15 cellular contexts compared by ENCODE assay signal in the genomic region with DNA sequence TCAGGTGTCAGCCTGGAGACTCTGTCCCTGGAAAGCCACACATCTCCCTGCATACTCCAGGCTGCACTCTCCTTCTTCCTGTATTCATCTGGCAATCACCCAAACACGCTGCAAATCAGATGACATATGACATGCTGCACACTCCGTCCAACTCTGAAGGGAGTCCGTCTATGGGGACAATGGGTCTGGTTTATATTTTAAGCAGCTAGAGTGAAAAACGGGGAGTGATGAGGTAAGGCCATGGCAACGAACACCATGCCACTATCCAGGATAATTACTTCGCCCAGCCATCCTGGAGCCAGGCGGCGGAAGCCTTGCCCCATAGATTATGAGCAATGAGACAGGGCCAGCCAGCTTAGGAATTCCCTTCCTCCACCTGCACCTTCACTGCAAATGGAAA.
DNase-seq lines count a peak whose midpoint lies in the region; ATAC-seq and TF ChIP-seq lines count a peak whose summit lies in the region.
"Had no signal": no experiment of that assay in that cellular context is flagged by ENCODE, and none has a peak within 500 bp of the region (broad histone marks: within the 10 kb centered on the region; RNA-seq: fewer than 3 reads in every experiment).

No MANE protein-coding gene starts in this region.

- H3K9me3 ChIP-seq in breast epithelium: no peaks in the 10 kb centered on the region
- H3K9me3 ChIP-seq: right lobe of liver had no signal

- H3K4me1 ChIP-seq in breast epithelium: no peaks in the 10 kb centered on the region
- H3K4me1 ChIP-seq: right lobe of liver had no signal

- intact Hi-C loops in breast epithelium (cut with DNase I; ENCODE audit: low total_unique reads): no loop called here

- H3K27me3 Mint-ChIP-seq in T-helper 1 cell treated with Interleukin-12 subunit alpha and Interleukin-12 subunit beta and Interleukin-4 antibody, amounts not matched to agents 30 μg/mL and 1 μg/mL, for 36 hours (ENCODE audit: low read depth): no peaks in the 10 kb centered on the region
- peaks cover 7% of the 10 kb centered on the region for H3K27me3 Mint-ChIP-seq in brain
- H3K27me3 Mint-ChIP-seq in natural killer cell treated with Interleukin-12 subunit alpha and Interleukin-12 subunit beta and Interleukin-15 and Interleukin-18, amount 100 ng/mL, for 72 hours: no peaks in the 10 kb centered on the region

- no peaks in the 10 kb centered on the region for H3K27me3 ChIP-seq in breast epithelium
- H3K27me3 ChIP-seq: right lobe of liver had no signal

- H3K9me3 Mint-ChIP-seq in T-helper 1 cell treated with Interleukin-12 subunit alpha and Interleukin-12 subunit beta and Interleukin-4 antibody, amounts not matched to agents 30 μg/mL and 1 μg/mL, for 36 hours: peaks cover 6% of the 10 kb centered on the region
- H3K9me3 Mint-ChIP-seq in brain: peaks cover 0 to 3% (median 0%) of the 10 kb centered on the region in 5 experiments
- no peaks in the 10 kb centered on the region for H3K9me3 Mint-ChIP-seq in natural killer cell treated with Interleukin-12 subunit alpha and Interleukin-12 subunit beta and Interleukin-15 and Interleukin-18, amount 100 ng/mL, for 72 hours

- ATAC-seq in natural killer cell treated with Interleukin-12 subunit alpha and Interleukin-12 subunit beta and Interleukin-15 and Interleukin-18, amount 100 ng/mL, for 72 hours: no peak
- no peak for ATAC-seq in GM18858 (IDR thresholded peaks at IDR 0.05; ENCODE audit: unreplicated experiment)
- ATAC-seq: stimulated activated naive B cell treated with anti-CD40 and anti-IgM and Interleukin-4, amounts not matched to agents 10 μg/mL and 1 μg/mL and 100 μg/mL, for 72 hours had no signal

- TF ChIP-seq POLR2A in breast epithelium (IDR thresholded peaks at IDR 0.05): no peak

- DNase-seq in T-helper 1 cell: no peak
- peak; percentile 19 for DNase-seq in NCI-H2171 (lab: John Stamatoyannopoulos, UW)
- no peak for DNase-seq in natural killer cell treated with Interleukin-12 subunit alpha and Interleukin-12 subunit beta and Interleukin-15 and Interleukin-18, amount 100 ng/mL, for 72 hours (ENCODE audit: low spot score)
- DNase-seq in stimulated activated CD4-positive, alpha-beta T cell treated with anti-CD3 and anti-CD28 coated beads, Interleukin-12 subunit alpha, Interleukin-12 subunit beta, amount 100 ng/mL, for 4 hours: no peak
- no peak for DNase-seq in breast epithelium (ENCODE audit: low spot score in 2 of 2)
- DNase-seq: activated gamma-delta T cell; kidney; NCI-H1436; right lobe of liver; stimulated activated CD4-positive, alpha-beta T cell treated with anti-CD3 and anti-CD28 coated beads, Interleukin-4, amount 100 ng/mL, for 4 hours; stimulated activated naive B cell treated with anti-CD40 and anti-IgM and Interleukin-4, amounts not matched to agents 10 μg/mL and 1 μg/mL and 100 μg/mL, for 72 hours; SW 1271 had no signal

- TF ChIP-seq CTCF in brain (conservative IDR thresholded peaks at IDR 0.05): no peak
- TF ChIP-seq CTCF in breast epithelium (IDR thresholded peaks at IDR 0.05): no peak

- H3K36me3 ChIP-seq in breast epithelium: no peaks in the 10 kb centered on the region
- H3K36me3 ChIP-seq: right lobe of liver had no signal

- no peak overlapping the region for H3K27ac ChIP-seq in breast epithelium
- H3K27ac ChIP-seq: right lobe of liver had no signal

- peak overlapping the region; percentile 3 for H3K27ac Mint-ChIP-seq in T-helper 1 cell treated with Interleukin-12 subunit alpha and Interleukin-12 subunit beta and Interleukin-4 antibody, amounts not matched to agents 30 μg/mL and 1 μg/mL, for 36 hours
- peak overlapping the region; percentile 3 to 91 (median 36) for H3K27ac Mint-ChIP-seq in brain
- H3K27ac Mint-ChIP-seq in natural killer cell treated with Interleukin-12 subunit alpha and Interleukin-12 subunit beta and Interleukin-15 and Interleukin-18, amount 100 ng/mL, for 72 hours: peak overlapping the region; percentile 80 to 85
- H3K27ac Mint-ChIP-seq: stimulated activated naive B cell treated with anti-CD40 and anti-IgM and Interleukin-4, amounts not matched to agents 10 μg/mL and 1 μg/mL and 100 μg/mL, for 72 hours had no signal

- H3K4me1 Mint-ChIP-seq in T-helper 1 cell treated with Interleukin-12 subunit alpha and Interleukin-12 subunit beta and Interleukin-4 antibody, amounts not matched to agents 30 μg/mL and 1 μg/mL, for 36 hours (ENCODE audit: low read depth): peaks cover 87% of the 10 kb centered on the region
- peaks cover 74% of the 10 kb centered on the region for H3K4me1 Mint-ChIP-seq in brain
- peaks cover 77 to 78% of the 10 kb centered on the region in 2 donors for H3K4me1 Mint-ChIP-seq in natural killer cell treated with Interleukin-12 subunit alpha and Interleukin-12 subunit beta and Interleukin-15 and Interleukin-18, amount 100 ng/mL, for 72 hours (ENCODE audit: low read depth in 2 of 2)

- H3K36me3 Mint-ChIP-seq in T-helper 1 cell treated with Interleukin-12 subunit alpha and Interleukin-12 subunit beta and Interleukin-4 antibody, amounts not matched to agents 30 μg/mL and 1 μg/mL, for 36 hours (ENCODE audit: low read depth): peaks cover 14% of the 10 kb centered on the region
- H3K36me3 Mint-ChIP-seq in brain: no peaks in the 10 kb centered on the region
- H3K36me3 Mint-ChIP-seq in natural killer cell treated with Interleukin-12 subunit alpha and Interleukin-12 subunit beta and Interleukin-15 and Interleukin-18, amount 100 ng/mL, for 72 hours: peaks cover 4% of the 10 kb centered on the region
- H3K36me3 Mint-ChIP-seq: stimulated activated naive B cell treated with anti-CD40 and anti-IgM and Interleukin-4, amounts not matched to agents 10 μg/mL and 1 μg/mL and 100 μg/mL, for 72 hours had no signal

- peak overlapping the region; percentile 32 for H3K4me3 Mint-ChIP-seq in T-helper 1 cell treated with Interleukin-12 subunit alpha and Interleukin-12 subunit beta and Interleukin-4 antibody, amounts not matched to agents 30 μg/mL and 1 μg/mL, for 36 hours
- H3K4me3 Mint-ChIP-seq in brain: peak overlapping the region in 3 of 5 experiments; percentile 34 to 73 (median 42)
- peak overlapping the region; percentile 79 for H3K4me3 Mint-ChIP-seq in natural killer cell treated with Interleukin-12 subunit alpha and Interleukin-12 subunit beta and Interleukin-15 and Interleukin-18, amount 100 ng/mL, for 72 hours
- H3K4me3 Mint-ChIP-seq: stimulated activated naive B cell treated with anti-CD40 and anti-IgM and Interleukin-4, amounts not matched to agents 10 μg/mL and 1 μg/mL and 100 μg/mL, for 72 hours had no signal

- H3K4me3 ChIP-seq in breast epithelium: no peak overlapping the region
- H3K4me3 ChIP-seq: right lobe of liver had no signal

Comparison
In these comparisons a context has a peak if more than half of its experiments do, and no peak if none do; other contexts are left out.
1. H3K27ac Mint-ChIP-seq: peak in every context shown above with its lines; median percentile 82 in natural killer cell treated with Interleukin-12 subunit alpha and Interleukin-12 subunit beta and Interleukin-15 and Interleukin-18, amount 100 ng/mL, for 72 hours; 36 in brain; 3 in T-helper 1 cell treated with Interleukin-12 subunit alpha and Interleukin-12 subunit beta and Interleukin-4 antibody, amounts not matched to agents 30 μg/mL and 1 μg/mL, for 36 hours.